27 cellular contexts compared by ENCODE assay signal in the genomic region with DNA sequence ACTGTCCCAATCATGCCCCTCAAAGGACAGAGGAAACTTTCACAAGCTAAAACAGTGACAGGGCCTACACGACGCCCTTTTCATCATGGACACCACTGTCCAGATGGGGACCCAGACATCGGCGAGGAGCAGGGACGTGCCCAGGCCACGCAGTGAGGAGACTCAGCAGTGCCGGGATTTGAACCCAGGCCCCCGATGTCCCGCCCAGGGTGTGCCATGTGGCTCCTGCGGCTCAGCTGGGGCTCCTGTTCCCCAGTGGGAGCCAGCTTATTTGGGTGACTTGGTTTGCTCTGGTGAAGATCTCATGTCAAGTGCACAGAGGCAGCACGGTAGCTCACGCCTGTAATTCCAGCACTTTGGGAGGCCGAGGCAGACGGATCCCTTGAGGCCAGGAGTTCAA.
DNase-seq lines count a peak whose midpoint lies in the region; ATAC-seq, FAIRE-seq and TF ChIP-seq lines count a peak whose summit lies in the region.
"Had no signal": no experiment of that assay in that cellular context is flagged by ENCODE, and none has a peak within 500 bp of the region (broad histone marks: within the 10 kb centered on the region; RNA-seq: fewer than 3 reads in every experiment).

No MANE protein-coding gene starts in this region.

- no peaks in the 10 kb centered on the region for H3K9me3 Mint-ChIP-seq in CD8-positive, alpha-beta memory T cell
- H3K9me3 Mint-ChIP-seq in Calu3 (ENCODE audit: low read depth, unreplicated experiment), result no peaks in the 10 kb centered on the region
- H3K9me3 Mint-ChIP-seq: activated CD4-positive, alpha-beta memory T cell treated with anti-CD3 and anti-CD28 coated beads for 36 hours; endodermal cell; mesothelial cell of epicardium; naive thymus-derived CD4-positive, alpha-beta T cell had no signal

- TF ChIP-seq CTCF in kidney (IDR thresholded peaks at IDR 0.05; ENCODE audit: borderline replicate concordance, extremely low read depth, insufficient read depth) (no peak), spleen (IDR thresholded peaks at IDR 0.05 in 8 of 11, conservative IDR thresholded peaks at IDR 0.05 in 3 of 11) (no peak), Calu3 (IDR thresholded peaks at IDR 0.05; ENCODE audit: unreplicated experiment) (no peak)

- H3K27ac Mint-ChIP-seq in CD8-positive, alpha-beta memory T cell, result peak overlapping the region in 5 of 8 donors; percentile 51 to 76 (median 54)
- H3K27ac Mint-ChIP-seq in T-helper 17 cell, result peak overlapping the region; percentile 81
- H3K27ac Mint-ChIP-seq in Calu3 (ENCODE audit: unreplicated experiment), result no peak overlapping the region
- H3K27ac Mint-ChIP-seq: endodermal cell, mesothelial cell of epicardium had no signal

- POLR2A ChIA-PET in CD8-positive, alpha-beta memory T cell (lab: Charles Lee), result interaction anchor here (0.8 to 2.1 kb wide), 3 partner anchors 69 to 83 kb away, joined by 3 to 12 read pairs (median 4); partner anchors contain the start of gene STK10

- no peak for FAIRE-seq in kidney (lab: Jason Lieb, UNC)
- FAIRE-seq: D721Med, HepG2 had no signal

- no peak for DNase-seq in CD8-positive, alpha-beta memory T cell
- DNase-seq in T-helper 17 cell (no peak), kidney (peak; percentile 61), spleen (peak; percentile 73), D341Med (ENCODE audit: low spot score) (no peak), Calu3 (no peak)
- no peak for DNase-seq in central memory CD4-positive, alpha-beta T cell
- DNase-seq: activated CD4-positive, alpha-beta memory T cell treated with anti-CD3 and anti-CD28 coated beads for 36 hours; activated CD4-positive, CD25-positive, alpha-beta regulatory T cell treated with anti-CD3 and anti-CD28 coated beads, Interleukin-2, amount 50 U/mL, for 72 hours; C1 segment of cervical spinal cord; endodermal cell; islet precursor cell; Karpas-422; naive thymus-derived CD4-positive, alpha-beta T cell; NCI-H1417 treated with DMSO at 0.1 percent for 48 hours; NCI-H226; NCI-H526 treated with DMSO at 0.1 percent for 48 hours; NK-92 treated with Interleukin-12 subunit alpha and Interleukin-12 subunit beta, amount 100 ng/mL, for 24 hours; retina; stomach; tibial artery had no signal

- peaks cover 40% of the 10 kb centered on the region for H3K36me3 ChIP-seq in CD8-positive, alpha-beta memory T cell (ENCODE audit: insufficient read depth, low read length)
- H3K36me3 ChIP-seq in kidney (ENCODE audit: control insufficient read depth in 1 of 2, insufficient read depth in 2 of 2, low read length in 2 of 2) (no peaks in the 10 kb centered on the region), spleen (peaks cover 0 to 90% (median 50%) of the 10 kb centered on the region in 6 donors)
- H3K36me3 ChIP-seq: ovary, tibial artery had no signal

- H3K27me3 ChIP-seq in CD8-positive, alpha-beta memory T cell (ENCODE audit: insufficient read depth, low read length, poor library complexity, severe bottlenecking), result no peaks in the 10 kb centered on the region
- H3K27me3 ChIP-seq in spleen (replicated peaks in 1 of 7), result no peaks in the 10 kb centered on the region
- H3K27me3 ChIP-seq: ovary, stomach, tibial artery had no signal

- peaks cover 0 to 4% of the 10 kb centered on the region in 2 donors for H3K27me3 Mint-ChIP-seq in CD8-positive, alpha-beta memory T cell
- H3K27me3 Mint-ChIP-seq in T-helper 17 cell (no peaks in the 10 kb centered on the region), Calu3 (ENCODE audit: unreplicated experiment) (no peaks in the 10 kb centered on the region)
- H3K27me3 Mint-ChIP-seq: activated CD4-positive, alpha-beta memory T cell treated with anti-CD3 and anti-CD28 coated beads for 36 hours; naive thymus-derived CD4-positive, alpha-beta T cell had no signal

- peaks cover 34 to 55% (median 43%) of the 10 kb centered on the region in 3 donors for H3K4me1 Mint-ChIP-seq in CD8-positive, alpha-beta memory T cell
- H3K4me1 Mint-ChIP-seq in T-helper 17 cell (peaks cover 23% of the 10 kb centered on the region), Calu3 (ENCODE audit: low read depth, unreplicated experiment) (peaks cover 28% of the 10 kb centered on the region)

- no peaks in the 10 kb centered on the region for H3K9me3 ChIP-seq in CD8-positive, alpha-beta memory T cell (ENCODE audit: low read length)
- H3K9me3 ChIP-seq in T-helper 17 cell (ENCODE audit: control insufficient read depth, low read length, poor library complexity, severe bottlenecking), result no peaks in the 10 kb centered on the region
- no peaks in the 10 kb centered on the region for H3K9me3 ChIP-seq in kidney (ENCODE audit: control insufficient read depth in 1 of 2, low read length in 2 of 2)
- no peaks in the 10 kb centered on the region for H3K9me3 ChIP-seq in spleen
- H3K9me3 ChIP-seq: ovary, SK-N-SH, stomach, tibial artery had no signal

- no peak overlapping the region for H3K4me3 ChIP-seq in CD8-positive, alpha-beta memory T cell (ENCODE audit: low read length)
- H3K4me3 ChIP-seq in kidney (ENCODE audit: low read length in 2 of 2) (no peak overlapping the region), spleen (no peak overlapping the region)
- H3K4me3 ChIP-seq: ovary, skin epidermis, stomach, tibial artery had no signal

- no peak for TF ChIP-seq POLR2A in spleen (IDR thresholded peaks at IDR 0.05)

- BruUV-seq in Calu3 (replicated peaks; lab: Mats Ljungman, UMichigan), result no TSS peak

- H3K36me3 Mint-ChIP-seq in CD8-positive, alpha-beta memory T cell, result peaks cover 0 to 84% (median 5%) of the 10 kb centered on the region in 3 donors
- H3K36me3 Mint-ChIP-seq in T-helper 17 cell (ENCODE audit: low read depth) (peaks cover 10% of the 10 kb centered on the region), Calu3 (ENCODE audit: insufficient read depth, unreplicated experiment) (peaks cover 6% of the 10 kb centered on the region)
- H3K36me3 Mint-ChIP-seq: mesothelial cell of epicardium had no signal

- CTCF ChIA-PET in CD8-positive, alpha-beta memory T cell (lab: Charles Lee), result interaction anchor here (0.7 to 9.7 kb wide), 22 partner anchors 8 to 194 kb away, joined by 3 to 177 read pairs (median 3); partner anchors contain the start of genes EFCAB9 and STK10
- CTCF ChIA-PET in Calu3 (lab: Charles Lee), result interaction anchor here (0.5 to 1.2 kb wide), 3 partner anchors 94 to 188 kb away, joined by 3 to 7 read pairs (median 4); partner anchors contain the start of gene UBTD2

- no peak overlapping the region for H3K27ac ChIP-seq in CD8-positive, alpha-beta memory T cell (ENCODE audit: low read depth, low read length)
- no peak overlapping the region for H3K27ac ChIP-seq in kidney (ENCODE audit: low read depth in 2 of 2, low read length in 2 of 2)
- peak overlapping the region in 3 of 8 donors; percentile 59 to 79 (median 76) for H3K27ac ChIP-seq in spleen
- H3K27ac ChIP-seq: ovary, stomach, tibial artery had no signal

- 92 to 97% (median 92%) methylated on average over 10 to 14 of the region's 14 CpGs for WGBS in spleen, 5 donors

- peaks cover 28% of the 10 kb centered on the region for H3K4me1 ChIP-seq in CD8-positive, alpha-beta memory T cell (ENCODE audit: insufficient read depth, low read length)
- H3K4me1 ChIP-seq in kidney (ENCODE audit: control insufficient read depth in 1 of 2, insufficient read depth in 1 of 2, low read depth in 1 of 2, low read length in 2 of 2), result peaks cover 5 to 38% of the 10 kb centered on the region in 2 donors
- peaks cover 24 to 88% (median 45%) of the 10 kb centered on the region in 6 donors for H3K4me1 ChIP-seq in spleen

- ATAC-seq in T-helper 17 cell, result no peak
- ATAC-seq: naive thymus-derived CD4-positive, alpha-beta T cell had no signal

- H3K4me3 Mint-ChIP-seq in CD8-positive, alpha-beta memory T cell, result no peak overlapping the region
- no peak overlapping the region for H3K4me3 Mint-ChIP-seq in T-helper 17 cell
- H3K4me3 Mint-ChIP-seq in Calu3 (ENCODE audit: low read depth, unreplicated experiment), result no peak overlapping the region
- H3K4me3 Mint-ChIP-seq: activated CD4-positive, alpha-beta memory T cell treated with anti-CD3 and anti-CD28 coated beads for 36 hours; endodermal cell; mesothelial cell of epicardium had no signal

- H3K9ac ChIP-seq in kidney (ENCODE audit: low read length in 2 of 2), result no peak overlapping the region
- H3K9ac ChIP-seq: SK-N-SH had no signal

- intact Hi-C loops in kidney (cut with DNase I) (no loop called here), spleen (cut with DNase I; ENCODE audit: low total_unique reads) (loop anchor here (2.0 to 10.0 kb wide), 2 partner anchors 83 to 189 kb away; partner anchors contain the start of gene STK10), Calu3 (cut with micrococcal nuclease; ENCODE audit: unreplicated experiment) (loop anchor here (2.0 to 5.0 kb wide), 2 partner anchors 177 to 591 kb away; partner anchors contain the start of gene UBTD2)

Comparison
In these comparisons a context has a peak if more than half of its experiments do, and no peak if none do; other contexts are left out.
1. DNase-seq: peak in kidney (single experiment) and spleen (single experiment); none in CD8-positive, alpha-beta memory T cell (0 of 5), T-helper 17 cell (0 of 3), D341Med (single experiment), central memory CD4-positive, alpha-beta T cell (single experiment) and Calu3 (single experiment).